In the genomic region with DNA sequence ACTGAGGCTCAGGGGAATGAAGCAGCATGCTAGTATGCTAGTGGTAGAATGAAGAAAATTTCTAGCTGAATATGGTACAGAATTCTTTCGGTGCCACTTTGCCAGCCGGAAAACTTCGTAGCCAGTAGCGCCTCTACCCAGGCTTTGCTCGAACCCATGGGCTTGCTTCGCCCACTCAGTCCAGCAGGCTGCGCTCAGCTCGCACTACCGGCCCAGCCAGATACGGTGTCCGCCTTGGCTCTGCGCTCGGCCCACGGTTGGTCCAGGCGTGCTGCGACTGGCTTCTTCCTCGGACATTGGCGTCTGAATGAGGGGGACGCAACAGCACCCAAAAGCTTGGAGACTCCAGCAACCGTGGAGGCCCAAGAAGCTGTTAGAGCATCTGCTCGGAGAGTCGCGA, we compare ENCODE assay signal across 1 cellular context.
TF ChIP-seq lines count a peak whose summit lies in the region.

No MANE protein-coding gene starts in this region.

TF ChIP-seq in H1, 55 proteins besides CTCF, POLR2A, EP300 and RAD21 (continued from another document):
- TF ChIP-seq NRF1 (IDR thresholded peaks at IDR 0.05; ENCODE audit: low read depth, low read length) = no peak
